8 cellular contexts compared by ENCODE assay signal in genomic region chr21:17585875-17586450, GRCh38. TPM values are rescaled to one million over a fixed set of nuclear protein-coding genes. Genes with fewer than 3 reads are reported as not detected.
DNase-seq lines count a peak whose midpoint lies in the region; ATAC-seq and TF ChIP-seq lines count a peak whose summit lies in the region.

No MANE protein-coding gene starts in this region.

- H3K36me3 ChIP-seq in Karpas-422 (ENCODE audit: insufficient read depth, low read length) (no peaks in the 10 kb centered on the region; the same call in 1 of the 2 replicates), neuronal stem cell (replicated peaks in 1 of 2; ENCODE audit: control insufficient read depth in 2 of 2, insufficient read depth in 2 of 2, low read length in 2 of 2) (peaks cover 0 to 7% of the 10 kb centered on the region in 2 donors)

- H3K4me3 Mint-ChIP-seq in stimulated activated naive CD8-positive, alpha-beta T cell treated with anti-CD3 and anti-CD28 coated beads, Interleukin-15, amount 100 ng/mL, for 72 hours = no peak overlapping the region

- no peak overlapping the region for H3K4ac ChIP-seq in neuronal stem cell (ENCODE audit: low read length)

- H3K27me3 ChIP-seq in Karpas-422 (ENCODE audit: low read length) = no peaks in the 10 kb centered on the region
- H3K27me3 ChIP-seq in neuronal stem cell (ENCODE audit: control insufficient read depth in 3 of 3, insufficient read depth in 3 of 3, low read depth in 1 of 3, low read length in 3 of 3) = no peaks in the 10 kb centered on the region

- H3K79me2 ChIP-seq in Karpas-422 (ENCODE audit: low read length) = no peaks in the 10 kb centered on the region

- no peak overlapping the region for H2BK15ac ChIP-seq in neuronal stem cell (ENCODE audit: low read length)

- no peak overlapping the region for H2BK120ac ChIP-seq in neuronal stem cell (ENCODE audit: low read depth, low read length)

- no peak for ATAC-seq in stimulated activated naive CD8-positive, alpha-beta T cell treated with anti-CD3 and anti-CD28 coated beads, Interleukin-15, amount 100 ng/mL, for 72 hours

- no peak overlapping the region for H3K27ac Mint-ChIP-seq in stimulated activated naive CD8-positive, alpha-beta T cell treated with anti-CD3 and anti-CD28 coated beads, Interleukin-15, amount 100 ng/mL, for 72 hours

- no peak for TF ChIP-seq POLR2A in erythroblast (IDR thresholded peaks at IDR 0.05; ENCODE audit: low read length)

- no peaks in the 10 kb centered on the region for H3K9me3 Mint-ChIP-seq in stimulated activated naive CD8-positive, alpha-beta T cell treated with anti-CD3 and anti-CD28 coated beads, Interleukin-15, amount 100 ng/mL, for 72 hours

- H3K4me2 ChIP-seq in Karpas-422 (ENCODE audit: low read depth, low read length, poor library complexity, severe bottlenecking) (no peak overlapping the region), neuronal stem cell (ENCODE audit: insufficient read depth, low read length, poor library complexity, severe bottlenecking) (no peak overlapping the region)

- H3K27ac ChIP-seq in Karpas-422 (ENCODE audit: low read length) (no peak overlapping the region), neuronal stem cell (replicated peaks; ENCODE audit: low read length) (no peak overlapping the region)

- H3K9me3 ChIP-seq in Karpas-422 (ENCODE audit: low read length) (no peaks in the 10 kb centered on the region), neuronal stem cell (replicated peaks in 1 of 2; ENCODE audit: control insufficient read depth in 2 of 2, insufficient read depth in 1 of 2, low read depth in 1 of 2, low read length in 2 of 2) (no peaks in the 10 kb centered on the region)

- no peak overlapping the region for H3K23ac ChIP-seq in neuronal stem cell (ENCODE audit: low read depth, low read length, poor library complexity)

- H4K91ac ChIP-seq in neuronal stem cell (ENCODE audit: low read depth, low read length, poor library complexity) = no peak overlapping the region

- no peak overlapping the region for H4K8ac ChIP-seq in neuronal stem cell (ENCODE audit: low read depth, low read length)

- DNase-seq in DMS153 treated with DMSO at 0.1 percent for 48 hours (lab: John Stamatoyannopoulos, UW; ENCODE audit: unreplicated experiment) = peak; percentile 37
- no peak for DNase-seq in DMS153 (lab: John Stamatoyannopoulos, UW)
- DNase-seq in Karpas-422 = peak; percentile 82
- peak; percentile 58 for DNase-seq in RPMI7951 (ENCODE audit: low read depth)
- peak; percentile 42 to 60 for DNase-seq in erythroblast (lab: John Stamatoyannopoulos, UW)
- DNase-seq in neuronal stem cell (ENCODE audit: low spot score) = peak; percentile 15
- no peak for DNase-seq in activated CD4-positive, CD25-positive, alpha-beta regulatory T cell treated with anti-CD3 and anti-CD28 coated beads, Interleukin-2, amount 50 U/mL, for 72 hours
- DNase-seq in stimulated activated naive CD8-positive, alpha-beta T cell treated with anti-CD3 and anti-CD28 coated beads, Interleukin-15, amount 100 ng/mL, for 72 hours = no peak

- H2BK5ac ChIP-seq in neuronal stem cell (ENCODE audit: low read length) = no peak overlapping the region

- H3K18ac ChIP-seq in neuronal stem cell (ENCODE audit: low read length) = no peak overlapping the region

- H3K79me1 ChIP-seq in neuronal stem cell (ENCODE audit: low read depth, low read length) = no peaks in the 10 kb centered on the region

- H3K4me1 ChIP-seq in Karpas-422 (ENCODE audit: low read length) (no peaks in the 10 kb centered on the region), neuronal stem cell (ENCODE audit: control insufficient read depth in 2 of 2, insufficient read depth in 1 of 2, low read depth in 1 of 2, low read length in 2 of 2) (no peaks in the 10 kb centered on the region)

- no peaks in the 10 kb centered on the region for H3K4me1 Mint-ChIP-seq in stimulated activated naive CD8-positive, alpha-beta T cell treated with anti-CD3 and anti-CD28 coated beads, Interleukin-15, amount 100 ng/mL, for 72 hours

- H3K9me2 ChIP-seq in Karpas-422 (replicated peaks; ENCODE audit: insufficient read depth, low read length) = no peaks in the 10 kb centered on the region

- no peaks in the 10 kb centered on the region for H3K27me3 Mint-ChIP-seq in stimulated activated naive CD8-positive, alpha-beta T cell treated with anti-CD3 and anti-CD28 coated beads, Interleukin-15, amount 100 ng/mL, for 72 hours

- WGBS in neuronal stem cell (ENCODE audit: extremely low coverage in 2 of 2, insufficient read length in 2 of 2, insufficient replicate concordance in 1 of 2), 2 donors = no CpG with 5 or more reads among the region's 3 CpGs

- no peak overlapping the region for H3K14ac ChIP-seq in neuronal stem cell (ENCODE audit: low read length)

- H3K4me3 ChIP-seq in Karpas-422 (ENCODE audit: low read length) = no peak overlapping the region
- no peak overlapping the region for H3K4me3 ChIP-seq in neuronal stem cell (ENCODE audit: low read length in 2 of 2)

- H2BK12ac ChIP-seq in neuronal stem cell (ENCODE audit: low read length) = no peak overlapping the region

- no peak overlapping the region for H3K9ac ChIP-seq in Karpas-422 (ENCODE audit: low read length)
- no peak overlapping the region for H3K9ac ChIP-seq in neuronal stem cell (ENCODE audit: low read depth, low read length, poor library complexity)

- no peak overlapping the region for H2AK5ac ChIP-seq in neuronal stem cell (ENCODE audit: low read depth, low read length)

- H2AFZ ChIP-seq in Karpas-422 (ENCODE audit: low read length) = no peak overlapping the region
- H2AFZ ChIP-seq in neuronal stem cell (ENCODE audit: low read length) = no peak overlapping the region

- H4K20me1 ChIP-seq in Karpas-422 (ENCODE audit: insufficient read depth, low read depth, low read length) = 0 out of 2 replicates have a peak, but pooled peaks cover 4% of the 10 kb centered on the region

RNA-seq across cellular contexts. Expression of gene BTG3, which starts 26.7 kb away (rescaled TPM):
- total RNA-seq in Karpas-422 (2014; rRNA removed; shearing (Covaris generic); ENCODE audit: low replicate concordance) = 13.6 and 13.7 TPM in 2 replicates
- 67.3 and 80.5 TPM in 2 replicates for total RNA-seq in RPMI7951 (2014; rRNA removed; shearing (Covaris generic))
- polyA plus RNA-seq in neuronal stem cell (2013, experiment 1 of 2) = 44.6 TPM
- 45.1 TPM for polyA plus RNA-seq in neuronal stem cell (2013, experiment 2 of 2)

Comparison
In these comparisons a context has a peak if more than half of its experiments do, and no peak if none do; other contexts are left out.
1. DNase-seq: peak in DMS153 treated with DMSO at 0.1 percent for 48 hours (single experiment), Karpas-422 (single experiment), RPMI7951 (single experiment), erythroblast (2 of 2) and neuronal stem cell (single experiment); none in DMS153 (single experiment), activated CD4-positive, CD25-positive, alpha-beta regulatory T cell treated with anti-CD3 and anti-CD28 coated beads, Interleukin-2, amount 50 U/mL, for 72 hours (single experiment) and stimulated activated naive CD8-positive, alpha-beta T cell treated with anti-CD3 and anti-CD28 coated beads, Interleukin-15, amount 100 ng/mL, for 72 hours (0 of 2).